25 cellular contexts compared by ENCODE assay signal in the genomic region with DNA sequence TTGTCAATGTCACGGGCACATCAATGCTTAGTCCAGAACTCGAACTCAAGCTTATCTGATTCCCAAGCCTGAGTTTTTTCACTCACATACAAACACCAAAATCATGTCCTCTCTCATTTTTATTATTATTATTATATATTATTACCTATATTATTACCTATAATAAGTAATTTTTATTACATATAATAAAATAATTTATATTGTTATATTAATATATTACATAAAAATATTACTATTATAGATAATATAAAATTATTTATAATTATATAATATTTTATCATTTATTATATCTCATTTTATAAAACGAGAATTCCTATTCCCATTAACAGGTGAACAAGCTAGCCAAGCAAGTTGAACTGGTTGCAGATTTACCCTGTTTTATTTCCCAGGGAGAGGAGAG. TPM values are rescaled to one million over a fixed set of nuclear protein-coding genes. Genes with fewer than 3 reads are reported as not detected.
DNase-seq lines count a peak whose midpoint lies in the region; ATAC-seq, FAIRE-seq and TF ChIP-seq lines count a peak whose summit lies in the region.
"Had no signal": no experiment of that assay in that cellular context is flagged by ENCODE, and none has a peak within 500 bp of the region (broad histone marks: within the 10 kb centered on the region; RNA-seq: fewer than 3 reads in every experiment).

No MANE protein-coding gene starts in this region.

- no peak overlapping the region for H2AK5ac ChIP-seq in IMR-90 (ENCODE audit: low read depth, low read length)

- H3K4me1 Mint-ChIP-seq in WTC11, result peaks cover 40% of the 10 kb centered on the region
- H3K4me1 Mint-ChIP-seq: activated naive CD4-positive, alpha-beta T cell treated with anti-CD3 and anti-CD28 coated beads, Interleukin-2, amount 50 U/mL, for 24 hours; activated T-helper 17 cell treated with anti-CD3 and anti-CD28 coated beads, Interleukin-2, amount 50 U/mL, for 72 hours had no signal

- H3K9me3 Mint-ChIP-seq in WTC11, result no peaks in the 10 kb centered on the region
- H3K9me3 Mint-ChIP-seq: activated T-helper 17 cell treated with anti-CD3 and anti-CD28 coated beads, Interleukin-2, amount 50 U/mL, for 72 hours; CD8-positive, alpha-beta T cell; stimulated activated memory B cell treated with anti-CD40 and anti-IgM and Interleukin-4, amounts not matched to agents 10 μg/mL and 1 μg/mL and 100 μg/mL, for 72 hours had no signal

- H3K4me1 ChIP-seq in IMR-90 (ENCODE audit: control insufficient read depth, insufficient read depth, low read length), result no peaks in the 10 kb centered on the region
- no peaks in the 10 kb centered on the region for H3K4me1 ChIP-seq in endothelial cell of umbilical vein (ENCODE audit: control insufficient read depth, extremely low read depth, insufficient read depth, low read length)
- H3K4me1 ChIP-seq in small intestine (ENCODE audit: control insufficient read depth in 2 of 2, insufficient read depth in 1 of 2, low read depth in 1 of 2, low read length in 1 of 2), result no peaks in the 10 kb centered on the region
- H3K4me1 ChIP-seq in aorta (ENCODE audit: control insufficient read depth in 1 of 2, insufficient read depth in 2 of 2, low read length in 2 of 2), result no peaks in the 10 kb centered on the region

- in situ Hi-C loops in IMR-90 (cut with MboI; ENCODE audit: low sequenced_read_pairs), result no loop called here

- H3K9me1 ChIP-seq in IMR-90 (ENCODE audit: insufficient read depth, low read length) (no peaks in the 10 kb centered on the region; the same call in 1 of the 2 replicates), endothelial cell of umbilical vein (replicated peaks; ENCODE audit: control insufficient read depth, extremely low read depth, insufficient read depth, low read length) (no peaks in the 10 kb centered on the region)

- TF ChIP-seq RAD21 in IMR-90 (IDR thresholded peaks at IDR 0.05; ENCODE audit: low read length), result no peak

- H4K20me1 ChIP-seq in IMR-90 (ENCODE audit: insufficient read depth, low read length) (no peaks in the 10 kb centered on the region), endothelial cell of umbilical vein (replicated peaks; ENCODE audit: control insufficient read depth, extremely low read depth, insufficient read depth, low read length) (no peaks in the 10 kb centered on the region)

- peak overlapping the region; percentile 67; the same call in 1 of the 2 replicates for H3K4ac ChIP-seq in IMR-90 (ENCODE audit: low read depth, low read length)

- H3K27ac ChIP-seq in IMR-90 (ENCODE audit: insufficient read depth, low read length), result no peak overlapping the region
- no peak overlapping the region for H3K27ac ChIP-seq in endothelial cell of umbilical vein (ENCODE audit: insufficient read depth, low read depth, low read length)
- no peak overlapping the region for H3K27ac ChIP-seq in small intestine (ENCODE audit: low read depth in 1 of 2, low read length in 1 of 2)
- H3K27ac ChIP-seq in aorta (ENCODE audit: low read depth in 1 of 2, low read length in 2 of 2), result no peak overlapping the region
- H3K27ac ChIP-seq: thoracic aorta had no signal

- H3K4me3 ChIP-seq in IMR-90 (ENCODE audit: insufficient read depth, low read depth, low read length) (no peak overlapping the region), endothelial cell of umbilical vein (replicated peaks in 1 of 3; ENCODE audit: insufficient read depth in 1 of 3, low read depth in 1 of 3, low read length in 3 of 3) (no peak overlapping the region), small intestine (ENCODE audit: low read depth in 1 of 2, low read length in 2 of 2) (no peak overlapping the region), aorta (ENCODE audit: low read length in 2 of 2) (no peak overlapping the region)
- H3K4me3 ChIP-seq: thoracic aorta had no signal

- H4K5ac ChIP-seq in IMR-90 (ENCODE audit: low read depth, low read length), result peak overlapping the region; percentile 53

- no CpG with 5 or more reads among the region's 3 CpGs for WGBS in IMR-90 (ENCODE audit: extremely low coverage in 2 of 2, insufficient read length in 1 of 2), 2 experiments
- WGBS in small intestine, 3 donors, result 67 to 87% (median 76%) methylated on average over 3 of the region's 3 CpGs
- WGBS in aorta, 2 donors, result 95 to 96% methylated on average over 3 of the region's 3 CpGs

- H3K27ac Mint-ChIP-seq in WTC11, result no peak overlapping the region
- H3K27ac Mint-ChIP-seq: activated naive CD4-positive, alpha-beta T cell treated with anti-CD3 and anti-CD28 coated beads, Interleukin-2, amount 50 U/mL, for 24 hours; activated T-helper 17 cell treated with anti-CD3 and anti-CD28 coated beads, Interleukin-2, amount 50 U/mL, for 72 hours; CD8-positive, alpha-beta T cell; naive B cell; stimulated activated memory B cell treated with anti-CD40 and anti-IgM and Interleukin-4, amounts not matched to agents 10 μg/mL and 1 μg/mL and 100 μg/mL, for 72 hours had no signal

- FAIRE-seq in endothelial cell of umbilical vein (lab: Jason Lieb, UNC) (no peak), small intestine (lab: Jason Lieb, UNC) (peak; percentile 57)

- H3K36me3 ChIP-seq in IMR-90 (ENCODE audit: control insufficient read depth, insufficient read depth, low read length) (no peaks in the 10 kb centered on the region), endothelial cell of umbilical vein (ENCODE audit: control insufficient read depth in 2 of 2, extremely low read depth in 1 of 2, insufficient read depth in 2 of 2, low read length in 2 of 2) (no peaks in the 10 kb centered on the region), small intestine (ENCODE audit: control insufficient read depth in 2 of 2, insufficient read depth in 2 of 2, low read length in 2 of 2) (no peaks in the 10 kb centered on the region), aorta (ENCODE audit: control insufficient read depth in 1 of 2, insufficient read depth in 2 of 2, low read length in 1 of 2) (no peaks in the 10 kb centered on the region)
- H3K36me3 ChIP-seq: thoracic aorta had no signal

- POLR2A ChIA-PET in IMR-90 (lab: Charles Lee; ENCODE audit: unreplicated experiment), result no interaction called here
- POLR2A ChIA-PET in WTC11 (lab: Charles Lee), result no interaction called here
- POLR2A ChIA-PET in endothelial cell of umbilical vein (lab: Charles Lee), result no interaction called here

- H2BK120ac ChIP-seq in IMR-90 (ENCODE audit: low read depth, low read length), result peak overlapping the region; percentile 73

- DNase-seq in IMR-90 (no peak), WTC11 (ENCODE audit: low spot score) (no peak), endothelial cell of umbilical vein (ENCODE audit: low read depth, low spot score) (no peak), small intestine (no peak), aorta (no peak), hypothalamus (lab: John Stamatoyannopoulos, UW) (no peak)
- DNase-seq: CD8-positive, alpha-beta T cell; DMS153; GDM1; naive B cell; NCI-H1048; NCI-H1930; NCI-H774; nucleus accumbens; stimulated activated CD4-positive, alpha-beta T cell treated with anti-CD3 and anti-CD28 coated beads, Interleukin-2, amount 100 ng/mL, for 48 hours; T-helper 9 cell had no signal

- no peak overlapping the region for H3K4me3 Mint-ChIP-seq in WTC11
- H3K4me3 Mint-ChIP-seq: activated naive CD4-positive, alpha-beta T cell treated with anti-CD3 and anti-CD28 coated beads, Interleukin-2, amount 50 U/mL, for 24 hours; activated T-helper 17 cell treated with anti-CD3 and anti-CD28 coated beads, Interleukin-2, amount 50 U/mL, for 72 hours; CD8-positive, alpha-beta T cell; naive B cell; stimulated activated memory B cell treated with anti-CD40 and anti-IgM and Interleukin-4, amounts not matched to agents 10 μg/mL and 1 μg/mL and 100 μg/mL, for 72 hours had no signal

- H3K9ac ChIP-seq in IMR-90 (ENCODE audit: low read depth, low read length), result no peak overlapping the region
- H3K9ac ChIP-seq in endothelial cell of umbilical vein (replicated peaks; ENCODE audit: extremely low read depth, insufficient read depth, low read length), result no peak overlapping the region

- no peaks in the 10 kb centered on the region for H3K36me3 Mint-ChIP-seq in WTC11
- H3K36me3 Mint-ChIP-seq: activated naive CD4-positive, alpha-beta T cell treated with anti-CD3 and anti-CD28 coated beads, Interleukin-2, amount 50 U/mL, for 24 hours; CD8-positive, alpha-beta T cell; naive B cell; stimulated activated memory B cell treated with anti-CD40 and anti-IgM and Interleukin-4, amounts not matched to agents 10 μg/mL and 1 μg/mL and 100 μg/mL, for 72 hours had no signal

- dilution Hi-C loops in IMR-90 (cut with HindIII; ENCODE audit: low sequenced_read_pairs, unreplicated experiment) (no loop called here), endothelial cell of umbilical vein (cut with MboI; ENCODE audit: extremely low pct_ligation_motif_present, low sequenced_read_pairs) (no loop called here)

- H3K27me3 ChIP-seq in IMR-90 (ENCODE audit: control insufficient read depth, insufficient read depth, low read length) (no peaks in the 10 kb centered on the region), endothelial cell of umbilical vein (ENCODE audit: control insufficient read depth in 2 of 2, insufficient read depth in 2 of 2, low read length in 2 of 2) (no peaks in the 10 kb centered on the region), small intestine (ENCODE audit: control insufficient read depth in 2 of 2, insufficient read depth in 2 of 2, low read length in 2 of 2) (no peaks in the 10 kb centered on the region), aorta (ENCODE audit: control insufficient read depth in 1 of 2, insufficient read depth in 2 of 2, low read length in 1 of 2) (no peaks in the 10 kb centered on the region)

- peak overlapping the region; percentile 72 for H3K18ac ChIP-seq in IMR-90 (ENCODE audit: low read depth, low read length)

- CTCF ChIA-PET in IMR-90 (lab: Yijun Ruan, JAX) (interaction anchor here (0.6 kb wide), 1 partner anchor 57 kb away, joined by 4 read pairs; no protein-coding TSS in a partner anchor), WTC11 (lab: Charles Lee) (no interaction called here), endothelial cell of umbilical vein (lab: Charles Lee) (no interaction called here)

- H3K56ac ChIP-seq in IMR-90 (ENCODE audit: extremely low read depth, insufficient read depth, low read length), result no peak overlapping the region

- peak overlapping the region; percentile 87; the same call in 2 of the 3 replicates for H2BK15ac ChIP-seq in IMR-90 (ENCODE audit: low read depth, low read length)

- H2AK9ac ChIP-seq in IMR-90 (replicated peaks; ENCODE audit: low read depth, low read length, poor library complexity), result no peak overlapping the region

- BruUV-seq in IMR-90 (replicated peaks; lab: Mats Ljungman, UMichigan), result no TSS peak
- BruUV-seq in endothelial cell of umbilical vein (replicated peaks; lab: Mats Ljungman, UMichigan), result no TSS peak

- H3K79me1 ChIP-seq in IMR-90 (ENCODE audit: low read depth in 1 of 2, low read length in 2 of 2), result no peaks in the 10 kb centered on the region

- H4K91ac ChIP-seq in IMR-90 (ENCODE audit: insufficient read depth, low read depth, low read length), result peak overlapping the region; percentile 62

- TF ChIP-seq CTCF in IMR-90 (conservative IDR thresholded peaks at IDR 0.05; ENCODE audit: low read depth, low read length), result no peak
- no peak for TF ChIP-seq CTCF in WTC11 (IDR thresholded peaks at IDR 0.05)
- no peak for TF ChIP-seq CTCF in endothelial cell of umbilical vein (IDR thresholded peaks at IDR 0.05; ENCODE audit: extremely low read depth in 1 of 2, insufficient read depth in 1 of 2, low read depth in 1 of 2, low read length in 2 of 2)

- H3K14ac ChIP-seq in IMR-90 (replicated peaks; ENCODE audit: low read depth, low read length), result peak overlapping the region; percentile 68; the same call in 1 of the 2 replicates

- H2BK5ac ChIP-seq in IMR-90 (ENCODE audit: low read depth, low read length, poor library complexity, severe bottlenecking), result no peak overlapping the region

- no peak for ATAC-seq in IMR-90 (ENCODE audit: low read depth)
- no peak for ATAC-seq in WTC11
- ATAC-seq in HG03159 (IDR thresholded peaks at IDR 0.05; ENCODE audit: unreplicated experiment), result no peak
- ATAC-seq in aorta (ENCODE audit: low FRiP score), result no peak
- ATAC-seq: CD8-positive, alpha-beta T cell; left lobe of liver; Right ventricle myocardium inferior; stimulated activated memory B cell treated with anti-CD40 and anti-IgM and Interleukin-4, amounts not matched to agents 10 μg/mL and 1 μg/mL and 100 μg/mL, for 72 hours had no signal

- peak overlapping the region; percentile 75 to 81 for H4K8ac ChIP-seq in IMR-90 (ENCODE audit: low read depth in 2 of 2, low read length in 2 of 2)

- H3K23ac ChIP-seq in IMR-90 (ENCODE audit: low read depth, low read length), result no peak overlapping the region

- H3K9me3 ChIP-seq in IMR-90 (ENCODE audit: control insufficient read depth, insufficient read depth, low read length), result no peaks in the 10 kb centered on the region
- no peaks in the 10 kb centered on the region for H3K9me3 ChIP-seq in endothelial cell of umbilical vein (replicated peaks; ENCODE audit: control insufficient read depth, insufficient read depth, low read length)
- H3K9me3 ChIP-seq in small intestine (ENCODE audit: control insufficient read depth, low read depth), result no peaks in the 10 kb centered on the region
- H3K9me3 ChIP-seq in aorta (ENCODE audit: control insufficient read depth, low read length), result peaks cover 2% of the 10 kb centered on the region
- H3K9me3 ChIP-seq: thoracic aorta had no signal

- intact Hi-C loops in IMR-90 (cut with micrococcal nuclease) (no loop called here), endothelial cell of umbilical vein (cut with micrococcal nuclease) (no loop called here), aorta (cut with DNase I) (no loop called here)

- no peak overlapping the region for H3K4me2 ChIP-seq in IMR-90 (ENCODE audit: low read depth, low read length)
- no peak overlapping the region for H3K4me2 ChIP-seq in endothelial cell of umbilical vein (ENCODE audit: insufficient read depth, low read length)

- H3K79me2 ChIP-seq in endothelial cell of umbilical vein (ENCODE audit: control insufficient read depth, insufficient read depth, low read length), result no peaks in the 10 kb centered on the region

- H2BK20ac ChIP-seq in IMR-90 (ENCODE audit: low read depth, low read length), result peak overlapping the region; percentile 55; the same call in 1 of the 2 replicates

- no peak for TF ChIP-seq POLR2A in IMR-90 (IDR thresholded peaks at IDR 0.05; ENCODE audit: low read depth, low read length)
- no peak for TF ChIP-seq POLR2A in endothelial cell of umbilical vein (IDR thresholded peaks at IDR 0.05; ENCODE audit: low read depth, low read length)

- peak overlapping the region; percentile 73 for H2AFZ ChIP-seq in IMR-90 (replicated peaks; ENCODE audit: low read length, poor library complexity)
- peak overlapping the region; percentile 80 for H2AFZ ChIP-seq in endothelial cell of umbilical vein (ENCODE audit: low read depth, low read length)

- no peaks in the 10 kb centered on the region for H3K27me3 Mint-ChIP-seq in WTC11 (ENCODE audit: low read depth)

RNA-seq across cellular contexts. Expression of gene RXFP1, which starts 13.0 kb away (rescaled TPM):
- not detected in 2 replicates for total RNA-seq in IMR-90 (2012; rRNA removed)
- polyA plus RNA-seq in IMR-90 (2012; rRNA removed), result not detected in 2 replicates
- polyA plus RNA-seq in IMR-90 (2012; cell fraction: cytosol; rRNA removed), result not detected in 2 replicates
- 0.03 TPM in 1 of 2 replicates, not detected in the other for polyA plus RNA-seq in IMR-90 (2012; cell fraction: nucleus; rRNA removed; ENCODE audit: low replicate concordance)
- total RNA-seq in WTC11 (2021), result 0.48 to 0.89 TPM (median 0.82 TPM) in 3 replicates
- total RNA-seq in endothelial cell of umbilical vein, result not detected in 2 replicates
- not detected in 2 replicates for polyA plus RNA-seq in endothelial cell of umbilical vein
- polyA plus RNA-seq in endothelial cell of umbilical vein (2011; cell fraction: cytosol; rRNA removed), result not detected in 2 replicates
- polyA plus RNA-seq in endothelial cell of umbilical vein (2011; cell fraction: nucleus; rRNA removed), result 0.06 and 0.08 TPM in 2 replicates
- polyA plus RNA-seq in endothelial cell of umbilical vein (2012), result not detected in 2 replicates
- polyA minus RNA-seq in endothelial cell of umbilical vein, result not detected in 2 replicates
- not detected for polyA minus RNA-seq in endothelial cell of umbilical vein (2011; cell fraction: cytosol; rRNA and poly(A)+ RNA removed)
- polyA minus RNA-seq in endothelial cell of umbilical vein (2011; cell fraction: nucleus; rRNA and poly(A)+ RNA removed), result not detected in 2 replicates
- under 1 TPM in 1 of 3 donors, not detected in 2; 0.16 TPM for polyA plus RNA-seq in small intestine
- under 1 TPM; 0.36 to 0.57 TPM for total RNA-seq in aorta
- polyA plus RNA-seq in aorta, result 1 to 10 TPM; 1.4 to 2.6 TPM
- total RNA-seq: activated T-helper 17 cell treated with anti-CD3 and anti-CD28 coated beads, Interleukin-2, amount 50 U/mL, for 72 hours; CD8-positive, alpha-beta T cell; mesenteric fat pad; OCI-LY7; Right ventricle myocardium inferior had no signal
